In the genomic region with DNA sequence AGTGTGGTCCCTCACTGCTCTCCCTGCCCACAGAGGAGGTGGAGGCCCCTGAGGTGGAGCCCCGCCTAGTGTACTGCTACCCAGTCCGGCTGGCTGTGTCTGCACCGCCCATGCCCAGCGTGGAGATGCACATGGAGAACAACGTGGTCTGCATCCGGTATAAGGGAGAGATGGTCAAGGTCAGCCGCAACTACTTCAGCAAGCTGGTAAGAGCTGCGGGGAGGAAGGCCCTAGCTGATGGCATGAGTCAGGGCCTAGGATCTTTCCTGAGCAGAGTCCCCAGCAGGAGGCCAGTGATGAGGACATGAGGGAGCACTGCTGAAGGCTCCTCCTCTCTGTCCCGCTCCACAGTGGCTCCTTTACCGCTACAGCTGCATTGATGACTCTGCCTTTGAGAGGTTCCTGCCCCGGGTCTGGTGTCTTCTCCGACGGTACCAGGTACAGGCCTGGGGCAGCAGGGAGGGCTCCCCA, we compare ENCODE assay signal across 10 cellular contexts. TPM values are rescaled to one million over a fixed set of nuclear protein-coding genes. Genes with fewer than 3 reads are reported as not detected.
A peak's percentile ranks its signal among the peaks of the same experiment; 100 is the strongest.
DNase-seq lines count a peak whose midpoint lies in the region; ATAC-seq, FAIRE-seq and TF ChIP-seq lines count a peak whose summit lies in the region.
"Had no signal": no experiment of that assay in that cellular context is flagged by ENCODE, and none has a peak within 500 bp of the region (broad histone marks: within the 10 kb centered on the region; RNA-seq: fewer than 3 reads in every experiment).

No MANE protein-coding gene starts in this region.

- ATAC-seq in GM21619 (IDR thresholded peaks at IDR 0.05; ENCODE audit: unreplicated experiment), result no peak

- no peak overlapping the region for H3K23ac ChIP-seq in mesendoderm (ENCODE audit: low read length)

- H3K4me1 Mint-ChIP-seq in astrocyte (ENCODE audit: low read depth, unreplicated experiment), result peaks cover 8% of the 10 kb centered on the region

- H3K9me3 Mint-ChIP-seq in astrocyte (ENCODE audit: unreplicated experiment), result no peaks in the 10 kb centered on the region

- DNase-seq in LHCN-M2 (ENCODE audit: low read depth) (peak; percentile 35), astrocyte (ENCODE audit: low read depth) (peak; percentile 22), mesendoderm (peak; percentile 56), esophagus muscularis mucosa (ENCODE audit: extremely low spot score) (no peak), inferior parietal cortex (ENCODE audit: extremely low spot score) (no peak)
- DNase-seq in activated T-cell treated with anti-CD3 and anti-CD28 coated beads, Interleukin-2, amount 50 U/mL, for 48 hours, result no peak

- no peaks in the 10 kb centered on the region for H3K27me3 Mint-ChIP-seq in astrocyte (ENCODE audit: low read depth, unreplicated experiment)

- TF ChIP-seq CTCF in astrocyte (IDR thresholded peaks at IDR 0.05; ENCODE audit: insufficient read depth, low read depth, low read length), result no peak
- TF ChIP-seq CTCF in esophagus muscularis mucosa (IDR thresholded peaks at IDR 0.05), result no peak

- H2BK5ac ChIP-seq in mesendoderm (ENCODE audit: low read length), result no peak overlapping the region

- no peak overlapping the region for H2AK5ac ChIP-seq in mesendoderm (ENCODE audit: low read length)

- H4K5ac ChIP-seq in mesendoderm (ENCODE audit: low read length), result no peak overlapping the region

- H3K18ac ChIP-seq in mesendoderm (ENCODE audit: low read length), result no peak overlapping the region

- H3K79me2 ChIP-seq in astrocyte (ENCODE audit: insufficient read depth, low read length) (no peaks in the 10 kb centered on the region), mesendoderm (ENCODE audit: control insufficient read depth, insufficient read depth, low read length) (no peaks in the 10 kb centered on the region)

- H3K9me3 ChIP-seq in BLaER1 treated with 17β-estradiol and CSF1 and Interleukin-3, amounts not matched to agents 10 nM and 100 nM (replicated peaks in 1 of 11), result no peaks in the 10 kb centered on the region
- H3K9me3 ChIP-seq in astrocyte (ENCODE audit: insufficient read depth, low read depth, low read length), result no peaks in the 10 kb centered on the region
- no peaks in the 10 kb centered on the region for H3K9me3 ChIP-seq in esophagus muscularis mucosa

- H3K27ac ChIP-seq in BLaER1 treated with 17β-estradiol and CSF1 and Interleukin-3, amounts not matched to agents 10 nM and 100 nM, result peak overlapping the region; percentile 12 to 87 (median 69); a peak in 18 of 22 replicates
- H3K27ac ChIP-seq in astrocyte (ENCODE audit: low read depth, low read length) (no peak overlapping the region), mesendoderm (ENCODE audit: low read depth, low read length) (no peak overlapping the region), esophagus muscularis mucosa (replicated peaks in 1 of 4) (peak overlapping the region in 2 of 4 donors; percentile 32 to 74)
- H3K27ac ChIP-seq: C4-2B had no signal

- H3K36me3 Mint-ChIP-seq in astrocyte (ENCODE audit: low read depth, unreplicated experiment), result peaks cover 31% of the 10 kb centered on the region

- peaks cover 13 to 57% (median 31%) of the 10 kb centered on the region in 10 experiments for H3K4me1 ChIP-seq in BLaER1 treated with 17β-estradiol and CSF1 and Interleukin-3, amounts not matched to agents 10 nM and 100 nM
- H3K4me1 ChIP-seq in astrocyte (ENCODE audit: insufficient read depth, low read length) (peaks cover 4% of the 10 kb centered on the region), mesendoderm (ENCODE audit: control insufficient read depth, low read depth, low read length) (no peaks in the 10 kb centered on the region), esophagus muscularis mucosa (peaks cover 0 to 14% (median 8%) of the 10 kb centered on the region in 4 donors)

- no peak overlapping the region for H3K4ac ChIP-seq in mesendoderm (ENCODE audit: low read depth, low read length)

- no peak overlapping the region for H3K4me3 ChIP-seq in BLaER1 treated with 17β-estradiol and CSF1 and Interleukin-3, amounts not matched to agents 10 nM and 100 nM
- H3K4me3 ChIP-seq in astrocyte (ENCODE audit: insufficient read depth, low read depth, low read length) (no peak overlapping the region), mesendoderm (ENCODE audit: low read length) (no peak overlapping the region), esophagus muscularis mucosa (no peak overlapping the region)
- H3K4me3 ChIP-seq: coronary artery had no signal

- H3K36me3 ChIP-seq in BLaER1 treated with 17β-estradiol and CSF1 and Interleukin-3, amounts not matched to agents 10 nM and 100 nM, result peaks cover 95 to 100% (median 97%) of the 10 kb centered on the region in 11 experiments
- peaks cover 32% of the 10 kb centered on the region for H3K36me3 ChIP-seq in astrocyte (ENCODE audit: insufficient read depth, low read length)
- H3K36me3 ChIP-seq in mesendoderm (ENCODE audit: control insufficient read depth, insufficient read depth, low read length), result peaks cover 37% of the 10 kb centered on the region
- peaks cover 75 to 100% (median 100%) of the 10 kb centered on the region in 4 donors for H3K36me3 ChIP-seq in esophagus muscularis mucosa

- TF ChIP-seq POLR2A in esophagus muscularis mucosa (IDR thresholded peaks at IDR 0.05; ENCODE audit: low read depth), result no peak

- H3K79me1 ChIP-seq in mesendoderm (ENCODE audit: low read length), result no peaks in the 10 kb centered on the region

- no peak for FAIRE-seq in astrocyte (lab: Jason Lieb, UNC)

- no CpG with 5 or more reads among the region's 13 CpGs for WGBS in mesendoderm (ENCODE audit: extremely low coverage, insufficient coverage, low lambda C conversion rate)
- WGBS in esophagus muscularis mucosa, result 73% methylated on average over 6 of the region's 13 CpGs

- H3K9ac ChIP-seq in BLaER1 treated with 17β-estradiol and CSF1 and Interleukin-3, amounts not matched to agents 10 nM and 100 nM, result peak overlapping the region in 9 of 11 experiments; percentile 37 to 72 (median 64); a peak in 15 of 22 replicates
- H3K9ac ChIP-seq in astrocyte (ENCODE audit: low read length), result no peak overlapping the region
- no peak overlapping the region for H3K9ac ChIP-seq in mesendoderm (ENCODE audit: low read length)

- H2AFZ ChIP-seq in astrocyte (ENCODE audit: low read depth, low read length), result no peak overlapping the region

- peaks cover 0 to 60% (median 30%) of the 10 kb centered on the region in 11 experiments; a peak in 17 of 22 replicates for H4K20me1 ChIP-seq in BLaER1 treated with 17β-estradiol and CSF1 and Interleukin-3, amounts not matched to agents 10 nM and 100 nM
- peaks cover 21% of the 10 kb centered on the region for H4K20me1 ChIP-seq in astrocyte (ENCODE audit: insufficient read depth, low read length)

- H2BK120ac ChIP-seq in mesendoderm (ENCODE audit: low read depth, low read length), result no peak overlapping the region

- no peak overlapping the region for H4K8ac ChIP-seq in mesendoderm (ENCODE audit: low read depth, low read length)

- no peaks in the 10 kb centered on the region for H3K27me3 ChIP-seq in BLaER1 treated with 17β-estradiol and CSF1 and Interleukin-3, amounts not matched to agents 10 nM and 100 nM
- H3K27me3 ChIP-seq in astrocyte (ENCODE audit: insufficient read depth, low read length), result no peaks in the 10 kb centered on the region
- H3K27me3 ChIP-seq in mesendoderm (ENCODE audit: insufficient read depth, low read length, poor library complexity), result no peaks in the 10 kb centered on the region
- H3K27me3 ChIP-seq in esophagus muscularis mucosa, result no peaks in the 10 kb centered on the region

- TF ChIP-seq EP300 in esophagus muscularis mucosa (IDR thresholded peaks at IDR 0.05), result no peak

- intact Hi-C loops in esophagus muscularis mucosa (cut with DNase I), result no loop called here

- peak overlapping the region in 7 of 11 experiments; percentile 20 to 76 (median 69); a peak in 13 of 22 replicates for H3K4me2 ChIP-seq in BLaER1 treated with 17β-estradiol and CSF1 and Interleukin-3, amounts not matched to agents 10 nM and 100 nM
- H3K4me2 ChIP-seq in astrocyte (ENCODE audit: low read length) (no peak overlapping the region), mesendoderm (ENCODE audit: low read length) (no peak overlapping the region)

- no peak overlapping the region for H3K4me3 Mint-ChIP-seq in astrocyte (ENCODE audit: unreplicated experiment)

- no peak overlapping the region for H3K27ac Mint-ChIP-seq in astrocyte (ENCODE audit: unreplicated experiment)

- H2BK15ac ChIP-seq in mesendoderm (replicated peaks; ENCODE audit: low read depth), result no peak overlapping the region

- no peak overlapping the region for H3K56ac ChIP-seq in mesendoderm (ENCODE audit: low read length)

RNA-seq across cellular contexts. Expression of a gene that starts 11.2 kb away (rescaled TPM):
- total RNA-seq in LHCN-M2 (2014; rRNA removed) (10.2 and 13.6 TPM in 2 replicates), astrocyte (12.9 and 13.0 TPM in 2 replicates), esophagus muscularis mucosa (10 to 100 TPM; 35.3 to 51.2 (median 37.2) TPM)
- 25.7 TPM for polyA plus RNA-seq in LHCN-M2 (2012)
- 21.6 TPM for polyA plus RNA-seq in mesendoderm (2013, experiment 1 of 2)
- polyA plus RNA-seq in mesendoderm (2013, experiment 2 of 2), result 20.1 TPM

RNA-seq across cellular contexts. Expression of a gene that starts 26.3 kb away (rescaled TPM):
- total RNA-seq in LHCN-M2 (2014; rRNA removed), result 15.3 and 15.9 TPM in 2 replicates
- 8.5 TPM for polyA plus RNA-seq in LHCN-M2 (2012)
- total RNA-seq in astrocyte, result 18.2 and 18.6 TPM in 2 replicates
- polyA plus RNA-seq in mesendoderm (2013, experiment 1 of 2), result 10.9 TPM
- 10.4 TPM for polyA plus RNA-seq in mesendoderm (2013, experiment 2 of 2)
- total RNA-seq in esophagus muscularis mucosa, result 10 to 100 TPM; 12.9 to 19.0 (median 15.3) TPM

RNA-seq across cellular contexts. Expression of a gene that starts 33.8 kb away (rescaled TPM):
- total RNA-seq in LHCN-M2 (2014; rRNA removed), result 7.2 and 10.3 TPM in 2 replicates
- 8.0 TPM for polyA plus RNA-seq in LHCN-M2 (2012)
- total RNA-seq in astrocyte, result 162 and 167 TPM in 2 replicates
- 65.4 TPM for polyA plus RNA-seq in mesendoderm (2013, experiment 1 of 2)
- polyA plus RNA-seq in mesendoderm (2013, experiment 2 of 2), result 67.5 TPM
- 100 to 1,000 TPM; 109 to 342 (median 176) TPM for total RNA-seq in esophagus muscularis mucosa

RNA-seq across cellular contexts. Expression of a gene that starts 54.6 kb away (rescaled TPM):
- total RNA-seq in LHCN-M2 (2014; rRNA removed), result 118 and 180 TPM in 2 replicates
- polyA plus RNA-seq in LHCN-M2 (2012), result 196 TPM
- total RNA-seq in astrocyte, result 69.0 and 87.5 TPM in 2 replicates
- 28.1 TPM for polyA plus RNA-seq in mesendoderm (2013, experiment 1 of 2)
- 27.7 TPM for polyA plus RNA-seq in mesendoderm (2013, experiment 2 of 2)
- total RNA-seq in esophagus muscularis mucosa, result 10 to 100 TPM; 44.8 to 70.2 (median 48.3) TPM

RNA-seq across cellular contexts. Expression of a gene that starts 54.7 kb away (rescaled TPM):
- total RNA-seq in LHCN-M2 (2014; rRNA removed) (5.4 and 9.0 TPM in 2 replicates), astrocyte (6.7 and 6.9 TPM in 2 replicates), esophagus muscularis mucosa (10 to 100 TPM; 10.8 to 16.1 (median 13.0) TPM)
- 3.5 TPM for polyA plus RNA-seq in LHCN-M2 (2012)
- polyA plus RNA-seq in mesendoderm (2013, experiment 1 of 2), result 2.3 TPM
- polyA plus RNA-seq in mesendoderm (2013, experiment 2 of 2), result 2.2 TPM

Comparison
In these comparisons a context has a peak if more than half of its experiments do, and no peak if none do; other contexts are left out.
1. H3K27ac ChIP-seq: peak in BLaER1 treated with 17β-estradiol and CSF1 and Interleukin-3, amounts not matched to agents 10 nM and 100 nM (11 of 11); none in astrocyte (single experiment) and mesendoderm (single experiment).
2. H3K4me2 ChIP-seq: peak in BLaER1 treated with 17β-estradiol and CSF1 and Interleukin-3, amounts not matched to agents 10 nM and 100 nM (7 of 11); none in astrocyte (single experiment) and mesendoderm (single experiment).
3. H3K9ac ChIP-seq: peak in BLaER1 treated with 17β-estradiol and CSF1 and Interleukin-3, amounts not matched to agents 10 nM and 100 nM (9 of 11); none in astrocyte (single experiment) and mesendoderm (single experiment).
4. DNase-seq: peak in LHCN-M2 (single experiment), astrocyte (single experiment) and mesendoderm (single experiment); none in esophagus muscularis mucosa (single experiment), inferior parietal cortex (single experiment) and activated T-cell treated with anti-CD3 and anti-CD28 coated beads, Interleukin-2, amount 50 U/mL, for 48 hours (0 of 2).